In the genomic region with DNA sequence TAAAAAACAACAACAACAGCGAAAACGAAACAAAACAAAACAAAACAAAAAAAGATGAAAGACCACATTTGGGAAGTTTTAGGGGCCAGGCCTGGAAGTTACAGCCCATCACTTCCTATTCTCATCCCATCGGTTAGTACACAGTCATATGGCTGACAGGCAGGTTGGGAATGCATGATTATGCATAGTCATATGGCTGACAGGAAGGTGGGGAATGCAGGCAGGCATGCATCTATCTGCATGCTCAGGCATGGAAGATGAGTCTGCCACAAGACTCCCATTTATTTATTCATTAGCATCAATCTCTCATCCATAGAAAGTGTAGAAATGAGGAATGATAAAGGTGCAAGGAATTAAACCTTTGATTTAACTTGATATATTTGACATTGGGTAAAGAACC, we compare ENCODE assay signal across 19 cellular contexts.
DNase-seq lines count a peak whose midpoint lies in the region; ATAC-seq, FAIRE-seq and TF ChIP-seq lines count a peak whose summit lies in the region.
"Had no signal": no experiment of that assay in that cellular context is flagged by ENCODE, and none has a peak within 500 bp of the region (broad histone marks: within the 10 kb centered on the region; RNA-seq: fewer than 3 reads in every experiment).

No MANE protein-coding gene starts in this region.

- no peak for TF ChIP-seq CTCF in A549 (IDR thresholded peaks at IDR 0.05)
- no peak for TF ChIP-seq CTCF in K562 (IDR thresholded peaks at IDR 0.05 in 2 of 3, conservative IDR thresholded peaks at IDR 0.05 in 1 of 3; ENCODE audit: insufficient read depth in 2 of 3, low read depth in 1 of 3, low read length in 3 of 3)
- TF ChIP-seq CTCF in fibroblast of pulmonary artery (IDR thresholded peaks at IDR 0.05; ENCODE audit: low read length, missing control alignments) = no peak

- ATAC-seq in A549 = peak in 1 of 2 experiments; percentile 48; a peak in 2 of 6 replicates
- no peak for ATAC-seq in K562
- no peak for ATAC-seq in GM18511 (IDR thresholded peaks at IDR 0.05; ENCODE audit: unreplicated experiment)
- ATAC-seq in HG03135 (IDR thresholded peaks at IDR 0.05; ENCODE audit: unreplicated experiment) = no peak

- FAIRE-seq in A549 (lab: Jason Lieb, UNC) (no peak), K562 (lab: Jason Lieb, UNC) (no peak), GM19239 (lab: Jason Lieb, UNC) (no peak)
- FAIRE-seq: GM12892, GM18507 had no signal

- H3K36me3 ChIP-seq in HUES64 (ENCODE audit: insufficient read depth, low read length) (no peaks in the 10 kb centered on the region), K562 (ENCODE audit: control insufficient read depth, insufficient read depth, low read length) (no peaks in the 10 kb centered on the region)

- no peak overlapping the region; the same call in 1 of the 2 replicates for H2AFZ ChIP-seq in K562 (ENCODE audit: low read depth, low read length)

- H3K27me3 ChIP-seq in HUES64 (ENCODE audit: insufficient read depth, low read length) (no peaks in the 10 kb centered on the region), K562 (ENCODE audit: control insufficient read depth in 2 of 2, insufficient read depth in 2 of 2, low read length in 2 of 2) (no peaks in the 10 kb centered on the region)

- no peaks in the 10 kb centered on the region for H3K9me1 ChIP-seq in K562 (ENCODE audit: control insufficient read depth, insufficient read depth, low read length)

- intact Hi-C loops in K562 (cut with micrococcal nuclease) = no loop called here

- no peak for TF ChIP-seq EP300 in A549 (IDR thresholded peaks at IDR 0.05)
- no peak for TF ChIP-seq EP300 in K562 (IDR thresholded peaks at IDR 0.05; ENCODE audit: low read length)

- CTCF ChIA-PET in A549 (lab: Yijun Ruan, JAX) = no interaction called here
- CTCF ChIA-PET in K562 (lab: Yijun Ruan, JAX; ENCODE audit: low intra/inter-chr PET ratio) = no interaction called here

- BruUV-seq in K562 (replicated peaks; lab: Mats Ljungman, UMichigan) = no TSS peak

- peak; percentile 3 to 9 for DNase-seq in A549 (ENCODE audit: low read depth in 1 of 2, low spot score in 1 of 2)
- no peak for DNase-seq in K562 (ENCODE audit: extremely low read depth in 1 of 4, low spot score in 3 of 4)
- peak; percentile 23 for DNase-seq in fibroblast of pulmonary artery (ENCODE audit: low read depth)
- DNase-seq in GM19239 (ENCODE audit: insufficient read length, low spot score) = no peak
- DNase-seq in activated CD4-positive, CD25-positive, alpha-beta regulatory T cell (lab: John Stamatoyannopoulos, UW) = no peak
- DNase-seq: C1 segment of cervical spinal cord; CD8-positive, alpha-beta memory T cell; KBM-7; NCI-H1105 treated with DMSO at 0.1 percent for 48 hours; NCI-H1694 treated with DMSO at 0.1 percent for 48 hours; NCI-H2107; NCI-H510A treated with DMSO at 0.1 percent for 48 hours; NCI-H774; SIG-M5 had no signal

- H3K4me3 ChIP-seq in A549 = no peak overlapping the region
- H3K4me3 ChIP-seq in HUES64 (ENCODE audit: low read length) = no peak overlapping the region
- no peak overlapping the region for H3K4me3 ChIP-seq in K562
- H3K4me3 ChIP-seq in fibroblast of pulmonary artery (replicated peaks; ENCODE audit: low read depth, low read length) = no peak overlapping the region

- POLR2A ChIA-PET in A549 (lab: Yijun Ruan, JAX) = no interaction called here
- POLR2A ChIA-PET in K562 (lab: Yijun Ruan, JAX) = no interaction called here

- no peak for TF ChIP-seq RAD21 in A549 (conservative IDR thresholded peaks at IDR 0.05 in 1 of 2, IDR thresholded peaks at IDR 0.05 in 1 of 2)
- no peak for TF ChIP-seq RAD21 in K562 (CRISPR knock-in tag; conservative IDR thresholded peaks at IDR 0.05 in 1 of 2, IDR thresholded peaks at IDR 0.05 in 1 of 2)

- H3K9ac ChIP-seq in HUES64 (ENCODE audit: low read depth, low read length) = no peak overlapping the region
- H3K9ac ChIP-seq in K562 (ENCODE audit: insufficient read depth in 1 of 2, low read depth in 2 of 2, low read length in 2 of 2) = no peak overlapping the region

- 20% methylated on average over 3 of the region's 3 CpGs for WGBS in A549 (ENCODE audit: missing lambda C conversion rate)
- 86% methylated on average over 2 of the region's 3 CpGs for WGBS in HUES64
- WGBS in K562 (ENCODE audit: insufficient coverage, low coverage, missing lambda C conversion rate) = 7% methylated on average over 3 of the region's 3 CpGs

- H3K4me1 ChIP-seq in A549 (no peaks in the 10 kb centered on the region), HUES64 (ENCODE audit: insufficient read depth, low read length) (peaks cover 11% of the 10 kb centered on the region), K562 (replicated peaks in 1 of 2; ENCODE audit: control insufficient read depth in 2 of 2, insufficient read depth in 2 of 2, low read length in 2 of 2) (no peaks in the 10 kb centered on the region)

- in situ Hi-C loops in K562 (cut with MboI) = no loop called here

- H3K9me3 ChIP-seq in A549 = no peaks in the 10 kb centered on the region
- H3K9me3 ChIP-seq in HUES64 (ENCODE audit: insufficient read depth, low read depth, low read length) = no peaks in the 10 kb centered on the region
- H3K9me3 ChIP-seq in K562 (replicated peaks; ENCODE audit: control insufficient read depth, insufficient read depth, low read depth, low read length) = no peaks in the 10 kb centered on the region

- no peaks in the 10 kb centered on the region for H4K20me1 ChIP-seq in K562 (replicated peaks; ENCODE audit: control insufficient read depth, insufficient read depth, low read length)

- H3K27ac ChIP-seq in A549 = no peak overlapping the region
- H3K27ac ChIP-seq in HUES64 (ENCODE audit: low read depth, low read length) = peak overlapping the region; percentile 30; the same call in 1 of the 2 replicates
- H3K27ac ChIP-seq in K562 (ENCODE audit: extremely low read depth, low read depth, low read length) = no peak overlapping the region

- TF ChIP-seq POLR2A in A549 (IDR thresholded peaks at IDR 0.05; ENCODE audit: low read length) = no peak
- no peak for TF ChIP-seq POLR2A in K562 (conservative IDR thresholded peaks at IDR 0.05)

- no peak overlapping the region for H3K4me2 ChIP-seq in A549
- no peak overlapping the region for H3K4me2 ChIP-seq in K562 (ENCODE audit: insufficient read depth, low read length)

- H3K79me2 ChIP-seq in K562 (ENCODE audit: control insufficient read depth, insufficient read depth, low read length) = no peaks in the 10 kb centered on the region

TF ChIP-seq in A549, 52 proteins besides CTCF, POLR2A, EP300 and RAD21 (continues in another document):
- TF ChIP-seq MAX (IDR thresholded peaks at IDR 0.05) (no peak), TFCP2L1 (CRISPR knock-in tag; IDR thresholded peaks at IDR 0.05) (no peak), MAZ (IDR thresholded peaks at IDR 0.05; ENCODE audit: borderline replicate concordance, low read depth, low read length) (no peak), SMC3 (IDR thresholded peaks at IDR 0.05) (no peak), TP53 (CRISPR knock-in tag; IDR thresholded peaks at IDR 0.05) (no peak), MYC (IDR thresholded peaks at IDR 0.05; ENCODE audit: borderline replicate concordance, low read length) (no peak), HES2 (IDR thresholded peaks at IDR 0.05) (no peak), HOXB13 (CRISPR knock-in tag; IDR thresholded peaks at IDR 0.05; ENCODE audit: low read depth) (no peak)
- TF ChIP-seq, protein P1, sequence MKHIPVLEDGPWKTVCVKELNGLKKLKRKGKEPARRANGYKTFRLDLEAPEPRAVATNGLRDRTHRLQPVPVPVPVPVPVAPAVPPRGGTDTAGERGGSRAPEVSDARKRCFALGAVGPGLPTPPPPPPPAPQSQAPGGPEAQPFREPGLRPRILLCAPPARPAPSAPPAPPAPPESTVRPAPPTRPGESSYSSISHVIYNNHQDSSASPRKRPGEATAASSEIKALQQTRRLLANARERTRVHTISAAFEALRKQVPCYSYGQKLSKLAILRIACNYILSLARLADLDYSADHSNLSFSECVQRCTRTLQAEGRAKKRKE (CRISPR knock-in tag; IDR thresholded peaks at IDR 0.05; ENCODE audit: low read depth) = no peak

TF ChIP-seq in K562, 482 proteins besides CTCF, POLR2A, EP300 and RAD21:
- TF ChIP-seq JUN (IDR thresholded peaks at IDR 0.05; ENCODE audit: borderline replicate concordance, low read depth, low read length) = no peak
- TF ChIP-seq JUN (CRISPR knock-in tag; IDR thresholded peaks at IDR 0.05; ENCODE audit: borderline replicate concordance) = no peak
- 0 out of 2 replicates have a peak, but pooled peaks have one; percentile 12 for TF ChIP-seq ZKSCAN8 (CRISPR knock-in tag; IDR thresholded peaks at IDR 0.05)

Comparison
In these comparisons a context has a peak if more than half of its experiments do, and no peak if none do; other contexts are left out.
1. DNase-seq: peak in A549 (2 of 2) and fibroblast of pulmonary artery (single experiment); none in K562 (0 of 4), GM19239 (single experiment) and activated CD4-positive, CD25-positive, alpha-beta regulatory T cell (0 of 4).